22 cellular contexts compared by ENCODE assay signal in the genomic region with DNA sequence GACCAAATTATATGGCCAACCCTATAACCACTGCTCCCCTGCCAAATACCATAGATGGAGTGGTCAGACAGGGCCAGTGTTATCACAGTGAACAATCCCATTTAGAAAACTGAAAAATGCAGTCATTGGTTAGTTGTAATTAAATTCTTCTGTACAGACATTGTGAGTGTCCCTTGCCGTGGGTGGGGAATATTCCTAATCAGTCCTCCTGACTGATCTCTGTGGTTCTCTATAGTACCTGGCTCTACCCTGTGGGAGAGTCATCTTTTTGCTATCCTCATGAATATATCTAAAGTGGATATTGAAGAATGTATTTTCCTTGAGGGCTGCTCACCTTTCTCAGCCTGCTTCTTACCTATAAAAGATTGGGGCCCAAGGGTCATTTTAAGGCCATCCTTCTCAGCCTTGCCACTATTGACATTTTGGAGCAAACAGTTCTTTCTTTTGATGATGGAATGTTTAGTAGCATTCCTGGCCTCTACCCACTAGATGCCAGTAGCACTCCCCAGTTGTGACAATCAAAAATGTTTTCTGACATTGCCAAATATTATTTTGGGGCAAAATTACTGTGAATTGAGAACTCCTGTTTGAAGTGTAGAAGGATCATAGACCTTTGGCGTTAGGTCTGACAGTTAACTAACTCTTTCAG.
A peak's percentile ranks its signal among the peaks of the same experiment; 100 is the strongest.
DNase-seq lines count a peak whose midpoint lies in the region; ATAC-seq and TF ChIP-seq lines count a peak whose summit lies in the region.
"Had no signal": no experiment of that assay in that cellular context is flagged by ENCODE, and none has a peak within 500 bp of the region (broad histone marks: within the 10 kb centered on the region; RNA-seq: fewer than 3 reads in every experiment).

No MANE protein-coding gene starts in this region.

- H3K9ac ChIP-seq in PC-3 (ENCODE audit: low read length): no peak overlapping the region

- peaks cover 3% of the 10 kb centered on the region; the same call in 1 of the 2 replicates for H3K9me3 ChIP-seq in PC-3 (ENCODE audit: low read length)

- no peak overlapping the region for H3K27ac ChIP-seq in PC-3 (ENCODE audit: low read length)
- H3K27ac ChIP-seq: body of pancreas, sigmoid colon had no signal

- H3F3A ChIP-seq in PC-3 (ENCODE audit: low read length, unreplicated experiment): no peaks in the 10 kb centered on the region

- H3K36me3 Mint-ChIP-seq in progenitor cell of endocrine pancreas (ENCODE audit: insufficient read depth): peaks cover 20% of the 10 kb centered on the region

- H3K4me3 Mint-ChIP-seq in progenitor cell of endocrine pancreas (ENCODE audit: low read depth): no peak overlapping the region
- H3K4me3 Mint-ChIP-seq: activated CD4-positive, alpha-beta T cell treated with anti-CD3 and anti-CD28 coated beads, Interleukin-2, amount 10 ng/mL, durations not matched to agents 24 days and 14 days; CD4-positive, CD25-positive, alpha-beta regulatory T cell; naive thymus-derived CD4-positive, alpha-beta T cell had no signal

- H3K9me2 ChIP-seq in PC-3 (replicated peaks; ENCODE audit: low read length): no peaks in the 10 kb centered on the region

- H3K27me3 Mint-ChIP-seq in progenitor cell of endocrine pancreas: no peaks in the 10 kb centered on the region
- H3K27me3 Mint-ChIP-seq: activated CD4-positive, alpha-beta T cell treated with anti-CD3 and anti-CD28 coated beads, Interleukin-2, amount 10 ng/mL, durations not matched to agents 24 days and 14 days; CD4-positive, CD25-positive, alpha-beta regulatory T cell; naive thymus-derived CD4-positive, alpha-beta T cell had no signal

- no peaks in the 10 kb centered on the region for H3K79me2 ChIP-seq in PC-3 (ENCODE audit: low read length)

- H3K4me2 ChIP-seq in PC-3 (ENCODE audit: low read length): no peak overlapping the region

- peak; percentile 18; the same call in 1 of the 2 replicates for TF ChIP-seq CTCF in PC-3 (conservative IDR thresholded peaks at IDR 0.05; ENCODE audit: low read depth, low read length)
- peak; percentile 10 for TF ChIP-seq CTCF in epithelial cell of proximal tubule (conservative IDR thresholded peaks at IDR 0.05; ENCODE audit: low read depth, low read length)
- no peak for TF ChIP-seq CTCF in progenitor cell of endocrine pancreas (IDR thresholded peaks at IDR 0.05; ENCODE audit: unreplicated experiment)
- no peak for TF ChIP-seq CTCF in GM10248 (IDR thresholded peaks at IDR 0.05; ENCODE audit: control extremely low read depth, extremely low read depth, low read depth, missing control alignments)

- H3K9me3 Mint-ChIP-seq in progenitor cell of endocrine pancreas (ENCODE audit: low read depth): peaks cover 12% of the 10 kb centered on the region

- CTCF ChIA-PET in PC-3 (lab: Charles Lee): no interaction called here
- CTCF ChIA-PET in GM10248 (lab: Yijun Ruan, JAX): interaction anchor here (1.2 to 2.2 kb wide), 4 partner anchors 9 to 239 kb away, joined by 3 to 6 read pairs (median 4); no protein-coding TSS in a partner anchor

- no peaks in the 10 kb centered on the region for H4K20me1 ChIP-seq in PC-3 (ENCODE audit: low read length)

- no peaks in the 10 kb centered on the region; the same call in 1 of the 2 replicates for H3K27me3 ChIP-seq in PC-3 (ENCODE audit: low read length)
- H3K27me3 ChIP-seq: body of pancreas, sigmoid colon had no signal

- no TSS peak for BruUV-seq in PC-3 (replicated peaks; lab: Mats Ljungman, UMichigan)

- H3K27ac Mint-ChIP-seq in progenitor cell of endocrine pancreas: peak overlapping the region; percentile 69
- H3K27ac Mint-ChIP-seq: activated CD4-positive, alpha-beta T cell treated with anti-CD3 and anti-CD28 coated beads, Interleukin-2, amount 10 ng/mL, durations not matched to agents 24 days and 14 days; CD4-positive, CD25-positive, alpha-beta regulatory T cell; naive thymus-derived CD4-positive, alpha-beta T cell had no signal

- peak; percentile 44 for DNase-seq in EH (ENCODE audit: low read depth)
- no peak for DNase-seq in PC-3
- DNase-seq in epithelial cell of proximal tubule (ENCODE audit: low read depth): no peak
- DNase-seq in progenitor cell of endocrine pancreas (ENCODE audit: low spot score, unreplicated experiment): no peak
- no peak for DNase-seq in NCI-H748 treated with DMSO at 0.1 percent for 48 hours (lab: John Stamatoyannopoulos, UW)
- no peak for DNase-seq in GM10248 (ENCODE audit: extremely low spot score)
- DNase-seq in hippocampal formation (lab: John Stamatoyannopoulos, UW): no peak
- DNase-seq in NOMO-1 treated with DMSO at 0.1 percent for 48 hours (lab: John Stamatoyannopoulos, UW; ENCODE audit: unreplicated experiment): no peak
- DNase-seq: activated CD4-positive, alpha-beta T cell treated with anti-CD3 and anti-CD28 coated beads, Interleukin-2, amount 10 ng/mL, durations not matched to agents 24 days and 14 days; activated CD8-positive, alpha-beta memory T cell treated with anti-CD3 and anti-CD28 coated beads, Interleukin-2, amount 50 U/mL, for 48 hours; body of pancreas; CD4-positive, CD25-positive, alpha-beta regulatory T cell; effector memory CD4-positive, alpha-beta T cell; Kasumi-1; mesenchymal stem cell; naive thymus-derived CD4-positive, alpha-beta T cell; NCI-H1092; NCI-H2029 treated with DMSO at 0.1 percent for 48 hours; NCI-H345; NCI-H82; occipital lobe; sigmoid colon had no signal

- intact Hi-C loops in PC-3 (cut with micrococcal nuclease): loop anchor here (2.0 kb wide), 1 partner anchor 52 kb away; no protein-coding TSS in a partner anchor

- H3K4me1 ChIP-seq in PC-3 (ENCODE audit: insufficient read depth, low read length): peaks cover 5% of the 10 kb centered on the region; the same call in 1 of the 2 replicates
- H3K4me1 ChIP-seq: sigmoid colon had no signal

- peak; percentile 33; the same call in 1 of the 2 replicates for ATAC-seq in PC-3
- ATAC-seq: body of pancreas; naive thymus-derived CD4-positive, alpha-beta T cell had no signal

- no peak overlapping the region for H2AFZ ChIP-seq in PC-3 (ENCODE audit: low read length)

- H3K36me3 ChIP-seq in PC-3 (ENCODE audit: low read depth, low read length): peaks cover 7% of the 10 kb centered on the region

- H3K4me3 ChIP-seq in PC-3 (ENCODE audit: low read length) (no peak overlapping the region), epithelial cell of proximal tubule (ENCODE audit: low read depth, low read length) (no peak overlapping the region)
- H3K4me3 ChIP-seq: body of pancreas, sigmoid colon had no signal

- POLR2A ChIA-PET in PC-3 (lab: Charles Lee; ENCODE audit: unreplicated experiment) (no interaction called here), GM10248 (lab: Yijun Ruan, JAX) (no interaction called here)

- peaks cover 26% of the 10 kb centered on the region for H3K4me1 Mint-ChIP-seq in progenitor cell of endocrine pancreas (ENCODE audit: low read depth)

Comparison
In these comparisons a context has a peak if more than half of its experiments do, and no peak if none do; other contexts are left out.
1. CTCF ChIP-seq: peak in PC-3 (single experiment) and epithelial cell of proximal tubule (single experiment); none in progenitor cell of endocrine pancreas (single experiment) and GM10248 (single experiment).